ENCODE assay signal across 18 cellular contexts in the genomic region with DNA sequence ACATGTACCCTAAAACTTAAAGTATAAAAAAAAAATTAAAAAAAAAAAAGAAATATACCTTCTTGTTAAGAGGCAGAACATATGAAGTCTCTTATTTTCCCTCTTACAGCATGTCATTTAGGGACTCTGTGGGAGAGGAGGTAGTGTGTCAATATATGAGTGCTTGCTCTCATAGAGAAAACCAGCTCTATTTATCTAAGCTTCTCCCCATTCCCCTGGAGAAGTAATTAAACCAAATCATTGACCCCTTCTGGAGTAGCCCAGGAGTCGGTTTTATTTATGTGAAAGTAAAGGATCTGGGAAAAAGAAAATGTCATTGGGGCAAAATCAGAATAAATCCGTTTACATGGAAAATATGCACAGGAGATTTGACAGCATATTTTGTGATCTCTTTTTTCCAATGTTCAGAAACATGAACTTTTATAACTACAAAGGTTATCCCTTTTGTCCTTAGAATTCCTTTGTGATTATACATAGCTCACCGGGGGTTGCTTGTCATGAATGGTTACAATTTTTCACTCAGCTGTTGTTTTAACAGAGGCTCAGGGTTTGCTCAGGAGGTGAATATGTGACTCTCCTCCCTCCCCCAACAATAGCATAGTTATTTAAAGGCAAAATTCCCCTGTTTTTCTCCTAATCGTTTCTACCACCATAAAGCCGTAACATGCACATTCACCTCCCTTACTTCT.
DNase-seq lines count a peak whose midpoint lies in the region; TF ChIP-seq lines count a peak whose summit lies in the region.
"Had no signal": no experiment of that assay in that cellular context is flagged by ENCODE, and none has a peak within 500 bp of the region (broad histone marks: within the 10 kb centered on the region; RNA-seq: fewer than 3 reads in every experiment).

No MANE protein-coding gene starts in this region.

- H3K36me3 ChIP-seq in HUES48 (ENCODE audit: control insufficient read depth, insufficient read depth, low read length) (no peaks in the 10 kb centered on the region), testis (ENCODE audit: low read depth, missing control alignments) (no peaks in the 10 kb centered on the region)
- H3K36me3 ChIP-seq: right lobe of liver, stomach had no signal

- no peak for TF ChIP-seq POLR2A in testis (IDR thresholded peaks at IDR 0.05)

- DNase-seq in COR-L47 (lab: John Stamatoyannopoulos, UW) (peak; percentile 4), astrocyte of the cerebellum (ENCODE audit: low read depth) (peak; percentile 33), iris pigment epithelial cell (ENCODE audit: low read depth) (peak; percentile 63), NCI-H187 (lab: John Stamatoyannopoulos, UW) (no peak), testis (no peak), caudate nucleus (lab: John Stamatoyannopoulos, UW) (no peak), T1000 (lab: John Stamatoyannopoulos, UW) (no peak)
- DNase-seq: activated CD8-positive, alpha-beta memory T cell treated with anti-CD3 and anti-CD28 coated beads for 24 hours; activated naive CD8-positive, alpha-beta T cell treated with anti-CD3 and anti-CD28 coated beads, Interleukin-2, amount 10 ng/mL, durations not matched to agents 7 days and 5 days; mucosa of descending colon; NCI-H1048; nucleus accumbens; right lobe of liver; Right ventricle myocardium superior; stimulated activated CD4-positive, alpha-beta T cell treated with anti-CD3 and anti-CD28 coated beads, Interleukin-1b, Interleukin-23, amount 100 ng/mL, for 48 hours; stomach had no signal

- in situ Hi-C loops in astrocyte of the cerebellum (cut with HindIII; ENCODE audit: low sequenced_read_pairs) = no loop called here

- no peak overlapping the region for H3K4me3 ChIP-seq in HUES48 (ENCODE audit: low read depth, low read length)
- no peak overlapping the region for H3K4me3 ChIP-seq in astrocyte of the cerebellum (ENCODE audit: low read depth, low read length)
- H3K4me3 ChIP-seq in testis = no peak overlapping the region
- H3K4me3 ChIP-seq: mucosa of descending colon, right lobe of liver, stomach had no signal

- intact Hi-C loops in testis (cut with DNase I; ENCODE audit: low total_unique reads) = no loop called here

- WGBS in testis, 2 donors = 54 to 59% methylated on average over 5 of the region's 5 CpGs

- H3K27me3 ChIP-seq in HUES48 (ENCODE audit: control insufficient read depth, insufficient read depth, low read length) = no peaks in the 10 kb centered on the region
- H3K27me3 ChIP-seq in testis = no peaks in the 10 kb centered on the region
- H3K27me3 ChIP-seq: stomach had no signal

- H3K4me1 ChIP-seq in HUES48 (ENCODE audit: control insufficient read depth, insufficient read depth, low read length) = peaks cover 27% of the 10 kb centered on the region
- H3K4me1 ChIP-seq in testis = no peaks in the 10 kb centered on the region
- H3K4me1 ChIP-seq: right lobe of liver, stomach had no signal

- H3K27ac ChIP-seq in HUES48 (ENCODE audit: low read depth, low read length) = peak overlapping the region; percentile 46
- no peak overlapping the region for H3K27ac ChIP-seq in testis
- no peak overlapping the region for H3K27ac ChIP-seq in caudate nucleus (ENCODE audit: low read depth, low read length)
- H3K27ac ChIP-seq: C4-2B, right lobe of liver, stomach had no signal

- H3K9me3 ChIP-seq in HUES48 (ENCODE audit: control insufficient read depth, insufficient read depth, low read length) = no peaks in the 10 kb centered on the region
- no peaks in the 10 kb centered on the region for H3K9me3 ChIP-seq in testis
- H3K9me3 ChIP-seq: mucosa of descending colon, right lobe of liver had no signal

- TF ChIP-seq CTCF in astrocyte of the cerebellum (IDR thresholded peaks at IDR 0.05; ENCODE audit: low read depth, low read length, missing control alignments) (no peak), testis (IDR thresholded peaks at IDR 0.05) (no peak)

- no peak overlapping the region for H3K9ac ChIP-seq in HUES48 (ENCODE audit: low read depth, low read length)

Comparison
In these comparisons a context has a peak if more than half of its experiments do, and no peak if none do; other contexts are left out.
1. DNase-seq: peak in COR-L47 (single experiment), astrocyte of the cerebellum (single experiment) and iris pigment epithelial cell (single experiment); none in NCI-H187 (0 of 2), testis (single experiment), caudate nucleus (0 of 61) and T1000 (single experiment).